Comparison of ENCODE assay signal across 14 cellular contexts in genomic region chr17:6078370-6078950, GRCh38. TPM values are rescaled to one million over a fixed set of nuclear protein-coding genes. Genes with fewer than 3 reads are reported as not detected.
"Had no signal": no experiment of that assay in that cellular context is flagged by ENCODE, and none has a peak within 500 bp of the region (broad histone marks: within the 10 kb centered on the region; RNA-seq: fewer than 3 reads in every experiment).

No MANE protein-coding gene starts in this region.

- H3K27me3 ChIP-seq: right lobe of liver had no signal

- H3K4me3 Mint-ChIP-seq: activated CD4-positive, alpha-beta T cell treated with anti-CD3 and anti-CD28 coated beads for 36 hours; activated CD8-positive, alpha-beta T cell treated with anti-CD3 and anti-CD28 coated beads for 36 hours; activated T-helper 1 cell treated with anti-CD3 and anti-CD28 coated beads, Interleukin-12 subunit alpha, Interleukin-12 subunit beta, Interleukin-2, Interleukin-4 antibody, amounts not matched to agents 30 ng/mL and 10 ng/mL and 1 ng/mL, durations not matched to agents 14 hours and 24 hours and 36 hours; naive thymus-derived CD4-positive, alpha-beta T cell; stimulated activated naive B cell treated with anti-CD40 and anti-IgM and Interleukin-4, amounts not matched to agents 10 μg/mL and 1 μg/mL and 100 μg/mL, for 72 hours had no signal

- H3K36me3 ChIP-seq: prostate gland, right lobe of liver had no signal

- H3K27ac ChIP-seq: esophagus muscularis mucosa, prostate gland, right lobe of liver had no signal

- ATAC-seq: activated CD4-positive, alpha-beta T cell treated with anti-CD3 and anti-CD28 coated beads for 36 hours; activated CD8-positive, alpha-beta T cell treated with anti-CD3 and anti-CD28 coated beads for 36 hours; left colon; naive thymus-derived CD4-positive, alpha-beta T cell; right lobe of liver; stimulated activated naive B cell treated with anti-CD40 and anti-IgM and Interleukin-4, amounts not matched to agents 10 μg/mL and 1 μg/mL and 100 μg/mL, for 72 hours had no signal

- DNase-seq: activated CD4-positive, alpha-beta T cell treated with anti-CD3 and anti-CD28 coated beads for 36 hours; activated CD8-positive, alpha-beta T cell treated with anti-CD3 and anti-CD28 coated beads for 36 hours; activated naive CD4-positive, alpha-beta T cell; central memory CD4-positive, alpha-beta T cell; left colon; mammary epithelial cell; naive thymus-derived CD4-positive, alpha-beta T cell; right lobe of liver; stimulated activated CD4-positive, alpha-beta T cell treated with anti-CD3 and anti-CD28 coated beads, Interleukin-2, amount 100 ng/mL, for 24 hours; stimulated activated naive B cell treated with anti-CD40 and anti-IgM and Interleukin-4, amounts not matched to agents 10 μg/mL and 1 μg/mL and 100 μg/mL, for 72 hours; T-helper 9 cell had no signal

- H3K4me1 ChIP-seq: esophagus muscularis mucosa, prostate gland, right lobe of liver had no signal

- H3K9me3 ChIP-seq: esophagus muscularis mucosa, prostate gland, right lobe of liver had no signal

- H3K9me3 Mint-ChIP-seq: activated CD8-positive, alpha-beta T cell treated with anti-CD3 and anti-CD28 coated beads for 36 hours; activated T-helper 1 cell treated with anti-CD3 and anti-CD28 coated beads, Interleukin-12 subunit alpha, Interleukin-12 subunit beta, Interleukin-2, Interleukin-4 antibody, amounts not matched to agents 30 ng/mL and 10 ng/mL and 1 ng/mL, durations not matched to agents 14 hours and 24 hours and 36 hours; naive thymus-derived CD4-positive, alpha-beta T cell; stimulated activated naive B cell treated with anti-CD40 and anti-IgM and Interleukin-4, amounts not matched to agents 10 μg/mL and 1 μg/mL and 100 μg/mL, for 72 hours had no signal

- H3K4me3 ChIP-seq: esophagus muscularis mucosa, prostate gland, right lobe of liver had no signal

- H3K4me1 Mint-ChIP-seq: activated CD4-positive, alpha-beta T cell treated with anti-CD3 and anti-CD28 coated beads for 36 hours; naive thymus-derived CD4-positive, alpha-beta T cell; stimulated activated naive B cell treated with anti-CD40 and anti-IgM and Interleukin-4, amounts not matched to agents 10 μg/mL and 1 μg/mL and 100 μg/mL, for 72 hours had no signal

- H3K36me3 Mint-ChIP-seq: naive thymus-derived CD4-positive, alpha-beta T cell; stimulated activated naive B cell treated with anti-CD40 and anti-IgM and Interleukin-4, amounts not matched to agents 10 μg/mL and 1 μg/mL and 100 μg/mL, for 72 hours had no signal

- H3K27ac Mint-ChIP-seq: activated CD4-positive, alpha-beta T cell treated with anti-CD3 and anti-CD28 coated beads for 36 hours; activated CD8-positive, alpha-beta T cell treated with anti-CD3 and anti-CD28 coated beads for 36 hours; activated T-helper 1 cell treated with anti-CD3 and anti-CD28 coated beads, Interleukin-12 subunit alpha, Interleukin-12 subunit beta, Interleukin-2, Interleukin-4 antibody, amounts not matched to agents 30 ng/mL and 10 ng/mL and 1 ng/mL, durations not matched to agents 14 hours and 24 hours and 36 hours; stimulated activated naive B cell treated with anti-CD40 and anti-IgM and Interleukin-4, amounts not matched to agents 10 μg/mL and 1 μg/mL and 100 μg/mL, for 72 hours had no signal

RNA-seq across cellular contexts. Expression of gene WSCD1, which starts 8.3 kb away (rescaled TPM):
- total RNA-seq: mammary epithelial cell had no signal
- polyA plus RNA-seq: mammary epithelial cell; naive thymus-derived CD4-positive, alpha-beta T cell had no signal
